In the genomic region with DNA sequence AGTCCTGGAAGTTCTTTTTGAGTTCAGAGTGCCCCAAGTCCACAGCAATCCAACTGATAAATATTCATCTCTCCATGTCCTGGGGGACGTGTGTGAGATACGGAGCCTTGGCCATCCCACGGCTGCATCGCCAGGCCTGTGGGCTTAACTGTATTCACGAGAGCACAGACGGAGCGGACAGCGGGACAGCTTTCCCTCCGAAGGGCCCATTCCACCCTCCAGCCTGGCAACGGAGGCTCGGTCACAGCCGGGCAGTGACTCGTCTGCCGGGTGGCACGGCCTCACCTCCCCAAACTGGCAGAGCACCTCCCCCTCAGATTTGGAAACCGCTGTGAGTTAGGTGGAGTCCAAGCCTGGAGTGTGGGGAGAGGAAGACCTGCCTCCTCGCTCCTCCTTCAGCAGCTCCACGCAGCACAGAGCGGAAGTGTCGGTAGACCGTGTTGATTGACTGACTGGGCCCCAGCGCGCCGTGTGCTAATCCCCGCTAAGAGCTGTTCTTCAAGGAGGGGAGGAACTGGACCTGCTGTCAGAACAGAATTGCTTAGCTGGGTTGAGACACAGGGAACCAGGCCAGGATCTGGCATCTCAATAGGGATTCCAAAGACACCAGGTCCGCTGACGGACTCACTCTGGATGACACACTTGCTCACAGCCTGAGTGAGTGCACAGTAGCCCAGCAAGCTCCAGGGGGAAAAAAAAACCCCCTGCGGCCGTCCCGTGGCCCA, we compare ENCODE assay signal across 1 cellular context.
TF ChIP-seq lines count a peak whose summit lies in the region.

No MANE protein-coding gene starts in this region.

TF ChIP-seq in H1, 55 proteins besides CTCF, POLR2A, EP300 and RAD21:
- TF ChIP-seq, protein P1, sequence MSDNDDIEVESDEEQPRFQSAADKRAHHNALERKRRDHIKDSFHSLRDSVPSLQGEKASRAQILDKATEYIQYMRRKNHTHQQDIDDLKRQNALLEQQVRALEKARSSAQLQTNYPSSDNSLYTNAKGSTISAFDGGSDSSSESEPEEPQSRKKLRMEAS (IDR thresholded peaks at IDR 0.05): no peak
- TF ChIP-seq TAF1 (IDR thresholded peaks at IDR 0.05; ENCODE audit: low read depth, low read length) (no peak), TEAD4 (IDR thresholded peaks at IDR 0.05; ENCODE audit: low read depth, low read length) (no peak), TBP (IDR thresholded peaks at IDR 0.05; ENCODE audit: low read depth, low read length) (no peak), JUN (IDR thresholded peaks at IDR 0.05; ENCODE audit: low read depth, low read length) (no peak), RXRA (IDR thresholded peaks at IDR 0.05; ENCODE audit: insufficient read depth, low read depth, low read length) (no peak), NANOG (IDR thresholded peaks at IDR 0.05; ENCODE audit: insufficient read depth, low read depth, low read length, poor library complexity, severe bottlenecking) (no peak), CEBPB (IDR thresholded peaks at IDR 0.05; ENCODE audit: low read depth, low read length) (no peak), RFX5 (IDR thresholded peaks at IDR 0.05; ENCODE audit: borderline replicate concordance, low read depth, low read length) (no peak), TCF12 (IDR thresholded peaks at IDR 0.05; ENCODE audit: low read depth, low read length) (no peak), MAFK (IDR thresholded peaks at IDR 0.05; ENCODE audit: low read depth, low read length) (no peak), RBBP5 (IDR thresholded peaks at IDR 0.05; ENCODE audit: borderline replicate concordance, low read depth, low read length) (no peak), KDM1A (IDR thresholded peaks at IDR 0.05; ENCODE audit: borderline replicate concordance, low read length) (no peak), SP2 (IDR thresholded peaks at IDR 0.05; ENCODE audit: low read length) (no peak)
